In the genomic region with DNA sequence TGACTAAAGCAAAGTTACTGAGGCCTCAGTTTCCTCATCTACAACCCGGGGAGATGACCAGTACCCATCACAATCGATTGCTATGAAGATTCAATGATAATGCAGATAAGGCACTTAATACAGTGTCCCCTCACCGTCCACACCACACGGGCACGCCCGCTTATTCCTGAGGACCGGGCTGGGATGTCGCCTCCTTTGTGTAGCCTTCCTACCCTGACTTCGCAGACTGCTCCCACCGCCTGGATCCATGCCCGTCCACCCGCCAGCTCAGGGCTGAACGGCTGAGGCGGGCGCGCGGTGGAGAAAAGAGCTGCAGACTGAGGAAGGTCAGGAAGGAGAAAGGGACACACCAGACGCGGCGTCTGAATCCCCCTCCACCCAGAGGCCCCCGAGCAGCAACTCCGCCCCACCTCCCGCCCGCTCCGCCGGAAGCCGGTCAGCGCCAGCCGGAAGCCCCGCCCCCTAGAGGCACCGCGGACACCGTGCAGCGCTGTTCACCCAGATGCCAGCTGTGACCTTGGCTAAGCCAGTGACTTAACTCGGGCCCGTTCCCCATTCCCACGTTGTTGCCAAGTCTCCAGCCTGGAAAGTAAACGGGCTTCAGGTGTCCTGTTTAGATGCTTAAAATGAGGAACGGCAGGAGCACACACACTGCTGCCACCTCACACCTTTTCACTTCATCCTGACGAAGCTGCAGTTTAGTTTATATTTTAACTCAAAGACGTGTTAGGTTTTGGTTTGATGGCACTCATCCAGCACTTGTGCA, we compare ENCODE assay signal across 8 cellular contexts.
DNase-seq lines count a peak whose midpoint lies in the region; ATAC-seq and TF ChIP-seq lines count a peak whose summit lies in the region.

A gene (minus strand): TSS at position 403 of the 766 bp plus-strand sequence.

- ATAC-seq in GM19463 (IDR thresholded peaks at IDR 0.05; ENCODE audit: unreplicated experiment) = peak; percentile 95

- H3K36me3 Mint-ChIP-seq in CD4-positive, alpha-beta memory T cell = peaks cover 39 to 59% of the 10 kb centered on the region in 2 donors

- H3K4me3 ChIP-seq in CD4-positive, alpha-beta memory T cell (ENCODE audit: low read length in 2 of 2) = peak within 1 kb of the TSS; percentile 86 to 97
- H3K4me3 ChIP-seq in HUES64 (ENCODE audit: low read length) = peak within 1 kb of the TSS; percentile 69
- H3K4me3 ChIP-seq in OCI-LY3 (ENCODE audit: low read length) = peak within 1 kb of the TSS; percentile 71
- peak within 1 kb of the TSS; percentile 84 to 96 for H3K4me3 ChIP-seq in mucosa of rectum (ENCODE audit: low read length in 2 of 2)

- peak within 1 kb of the TSS; percentile 85 for H3K27ac ChIP-seq in CD4-positive, alpha-beta memory T cell (ENCODE audit: low read depth, low read length)
- peak within 1 kb of the TSS; percentile 85 for H3K27ac ChIP-seq in HUES64 (ENCODE audit: low read depth, low read length)
- peak within 1 kb of the TSS; percentile 47 for H3K27ac ChIP-seq in OCI-LY3 (ENCODE audit: low read length)
- peak within 1 kb of the TSS; percentile 86 to 91 for H3K27ac ChIP-seq in mucosa of rectum (ENCODE audit: low read depth in 2 of 2, low read length in 2 of 2)

- 10% methylated on average over 41 of the region's 41 CpGs for WGBS in HUES64

- H3K4me1 ChIP-seq in CD4-positive, alpha-beta memory T cell (ENCODE audit: insufficient read depth, low read length) = peaks cover 43% of the 10 kb centered on the region
- peaks cover 15% of the 10 kb centered on the region; the same call in 1 of the 2 replicates for H3K4me1 ChIP-seq in HUES64 (ENCODE audit: insufficient read depth, low read length)
- H3K4me1 ChIP-seq in OCI-LY3 (ENCODE audit: low read length) = peaks cover 31% of the 10 kb centered on the region
- H3K4me1 ChIP-seq in mucosa of rectum (ENCODE audit: control insufficient read depth in 2 of 2, insufficient read depth in 2 of 2, low read length in 2 of 2) = peaks cover 21 to 26% of the 10 kb centered on the region in 2 donors

- H3K27me3 Mint-ChIP-seq in CD4-positive, alpha-beta memory T cell = no peaks in the 10 kb centered on the region

- H3K27ac Mint-ChIP-seq in CD4-positive, alpha-beta memory T cell = peak within 1 kb of the TSS; percentile 87 to 93 (median 92)

- no peaks in the 10 kb centered on the region for H3K9me3 ChIP-seq in CD4-positive, alpha-beta memory T cell (ENCODE audit: control insufficient read depth in 1 of 2, low read length in 2 of 2)
- H3K9me3 ChIP-seq in HUES64 (ENCODE audit: insufficient read depth, low read depth, low read length) (no peaks in the 10 kb centered on the region), OCI-LY3 (ENCODE audit: insufficient read depth, low read length) (no peaks in the 10 kb centered on the region), mucosa of rectum (ENCODE audit: control insufficient read depth in 2 of 2, low read length in 2 of 2) (no peaks in the 10 kb centered on the region)

- peaks cover 20% of the 10 kb centered on the region for H3K79me2 ChIP-seq in OCI-LY3 (ENCODE audit: low read length)

- H3K9me3 Mint-ChIP-seq in CD4-positive, alpha-beta memory T cell = no peaks in the 10 kb centered on the region

- no peak for TF ChIP-seq CTCF in OCI-LY3 (IDR thresholded peaks at IDR 0.05; ENCODE audit: low read depth, low read length)

- H4K20me1 ChIP-seq in OCI-LY3 (ENCODE audit: insufficient read depth, low read length) = peaks cover 26% of the 10 kb centered on the region

- H2AFZ ChIP-seq in OCI-LY3 (ENCODE audit: low read depth, low read length) = no peak within 1 kb of the TSS; the same call in 1 of the 2 replicates

- intact Hi-C loops in CD4-positive, alpha-beta memory T cell (cut with micrococcal nuclease) = loop anchor here (5.0 kb wide), 1 partner anchor 239 kb away; no protein-coding TSS in a partner anchor

- peak; percentile 73 for TF ChIP-seq POLR2A in erythroblast (IDR thresholded peaks at IDR 0.05; ENCODE audit: low read length)

- peak; percentile 84 to 91 (median 86) for DNase-seq in CD4-positive, alpha-beta memory T cell
- peak; percentile 88 for DNase-seq in activated T-cell treated with anti-CD3 and anti-CD28 coated beads, Interleukin-2, amount 50 U/mL, for 1 hour
- DNase-seq in erythroblast (lab: John Stamatoyannopoulos, UW) = peak; percentile 89 to 91
- peak; percentile 88 for DNase-seq in stimulated activated CD8-positive, alpha-beta memory T cell treated with anti-CD3 and anti-CD28 coated beads, Interleukin-4, amount 100 ng/mL, for 24 hours (ENCODE audit: low read depth)

- H3K36me3 ChIP-seq in CD4-positive, alpha-beta memory T cell (ENCODE audit: insufficient read depth, low read length) = peaks cover 44% of the 10 kb centered on the region
- H3K36me3 ChIP-seq in HUES64 (ENCODE audit: insufficient read depth, low read length) (peaks cover 54% of the 10 kb centered on the region), OCI-LY3 (replicated peaks; ENCODE audit: low read depth, low read length) (peaks cover 42% of the 10 kb centered on the region), mucosa of rectum (ENCODE audit: control insufficient read depth in 2 of 2, insufficient read depth in 2 of 2, low read length in 2 of 2) (peaks cover 30 to 41% of the 10 kb centered on the region in 2 donors)

- H3K4me1 Mint-ChIP-seq in CD4-positive, alpha-beta memory T cell = peaks cover 28 to 66% (median 47%) of the 10 kb centered on the region in 4 donors

- H3K27me3 ChIP-seq in CD4-positive, alpha-beta memory T cell (ENCODE audit: insufficient read depth, low read length) = no peaks in the 10 kb centered on the region
- H3K27me3 ChIP-seq in HUES64 (ENCODE audit: insufficient read depth, low read length) (no peaks in the 10 kb centered on the region), OCI-LY3 (ENCODE audit: low read depth, low read length) (no peaks in the 10 kb centered on the region), mucosa of rectum (ENCODE audit: control insufficient read depth in 2 of 2, insufficient read depth in 2 of 2, low read length in 2 of 2) (no peaks in the 10 kb centered on the region)

- POLR2A ChIA-PET in CD4-positive, alpha-beta memory T cell (lab: Charles Lee; ENCODE audit: partially characterized antibody) = interaction anchor here (0.8 to 2.3 kb wide), 10 partner anchors 10 to 690 kb away, joined by 3 to 18 read pairs (median 4); a partner anchor contains a TSS

- CTCF ChIA-PET in CD4-positive, alpha-beta memory T cell (lab: Charles Lee; ENCODE audit: partially characterized antibody) = interaction anchor here (0.6 to 2.1 kb wide), 19 partner anchors 11 to 580 kb away, joined by 3 to 11 read pairs (median 4); a partner anchor contains a TSS

- H3K9ac ChIP-seq in HUES64 (ENCODE audit: low read depth, low read length) = peak within 1 kb of the TSS; percentile 91
- peak within 1 kb of the TSS; percentile 52 for H3K9ac ChIP-seq in OCI-LY3 (ENCODE audit: low read length)
- H3K9ac ChIP-seq in mucosa of rectum (ENCODE audit: low read depth in 1 of 2, low read length in 2 of 2) = peak within 1 kb of the TSS; percentile 85 to 90

- H3K4me3 Mint-ChIP-seq in CD4-positive, alpha-beta memory T cell = peak within 1 kb of the TSS; percentile 88 to 91 (median 90)

- peak within 1 kb of the TSS; percentile 76 for H3K4me2 ChIP-seq in OCI-LY3 (ENCODE audit: low read length)

Comparison
In these comparisons a context has a peak if more than half of its experiments do, and no peak if none do; other contexts are left out.
1. Peak in every context shown above with its lines: DNase-seq, ATAC-seq, H3K4me3 ChIP-seq and H3K27ac ChIP-seq.